In genomic region chr1:18970762-18971161, GRCh38 we compare ENCODE assay signal across 20 cellular contexts. TPM values are rescaled to one million over a fixed set of nuclear protein-coding genes. Genes with fewer than 3 reads are reported as not detected.
DNase-seq lines count a peak whose midpoint lies in the region; ATAC-seq and TF ChIP-seq lines count a peak whose summit lies in the region.
"Had no signal": no experiment of that assay in that cellular context is flagged by ENCODE, and none has a peak within 500 bp of the region (broad histone marks: within the 10 kb centered on the region; RNA-seq: fewer than 3 reads in every experiment).

No MANE protein-coding gene starts in this region.

- H3K4me3 ChIP-seq in GM23248: no peak overlapping the region
- H3K4me3 ChIP-seq in epithelial cell of esophagus (ENCODE audit: low read length): no peak overlapping the region
- H3K4me3 ChIP-seq in left lung: no peak overlapping the region

- no peaks in the 10 kb centered on the region for H4K20me1 ChIP-seq in GM23248 (ENCODE audit: insufficient read depth)

- ATAC-seq in left lung: no peak
- ATAC-seq: T-helper 17 cell had no signal

- H3F3A ChIP-seq in GM23248 (ENCODE audit: insufficient read depth): peaks cover 9% of the 10 kb centered on the region

- H3K9me3 ChIP-seq in GM23248 (ENCODE audit: low read depth) (no peaks in the 10 kb centered on the region), left lung (no peaks in the 10 kb centered on the region)

- H3K4me2 ChIP-seq in GM23248 (ENCODE audit: unreplicated experiment): no peak overlapping the region

- no peaks in the 10 kb centered on the region for H3K27me3 ChIP-seq in GM23248 (replicated peaks; ENCODE audit: insufficient read depth)
- no peaks in the 10 kb centered on the region for H3K27me3 ChIP-seq in left lung

- H3K79me2 ChIP-seq in GM23248 (ENCODE audit: insufficient read depth): no peaks in the 10 kb centered on the region

- no peaks in the 10 kb centered on the region for H3K9me2 ChIP-seq in GM23248 (ENCODE audit: insufficient read depth)

- H3K4me1 ChIP-seq in GM23248 (ENCODE audit: insufficient read depth): peaks cover 5% of the 10 kb centered on the region; the same call in 1 of the 2 replicates
- peaks cover 0 to 14% of the 10 kb centered on the region in 2 donors for H3K4me1 ChIP-seq in left lung

- WGBS in GM23248 (ENCODE audit: low coverage in 1 of 2, low lambda C conversion rate in 2 of 2, missing lambda C conversion rate in 2 of 2), 2 experiments: 53 to 56% methylated on average over 4 of the region's 4 CpGs

- H3K27ac ChIP-seq in GM23248 (no peak overlapping the region), left lung (no peak overlapping the region)

- H3K36me3 ChIP-seq in GM23248 (ENCODE audit: low read depth) (no peaks in the 10 kb centered on the region), left lung (no peaks in the 10 kb centered on the region)

- in situ Hi-C loops in GM23248 (cut with MboI): no loop called here

- no peak overlapping the region for H3K9ac ChIP-seq in GM23248

- TF ChIP-seq CTCF in epithelial cell of esophagus (IDR thresholded peaks at IDR 0.05; ENCODE audit: insufficient read depth, low read depth, low read length, missing control alignments) (no peak), left lung (IDR thresholded peaks at IDR 0.05) (no peak)

- no peak overlapping the region for H2AFZ ChIP-seq in GM23248

- intact Hi-C loops in posterior vena cava (cut with DNase I) (loop anchor here in 1 of 2 donors (5.0 kb wide), 2 partner anchors 323 to 687 kb away; no protein-coding TSS in a partner anchor), left lung (cut with DNase I) (no loop called here)

- DNase-seq in GM23248: peak; percentile 52
- peak; percentile 64 for DNase-seq in RPMI7951 (ENCODE audit: low read depth)
- peak; percentile 84 for DNase-seq in epithelial cell of esophagus (ENCODE audit: low read depth)
- peak; percentile 11 for DNase-seq in posterior vena cava (ENCODE audit: low spot score)
- DNase-seq in NCI-H187 treated with DMSO at 0.1 percent for 48 hours (lab: John Stamatoyannopoulos, UW): no peak
- no peak for DNase-seq in stimulated activated CD4-positive, alpha-beta T cell treated with anti-CD3 and anti-CD28 coated beads, Interleukin-15, amount 100 ng/mL, for 24 hours
- DNase-seq in MV-4-11 (lab: John Stamatoyannopoulos, UW): no peak
- no peak for DNase-seq in left lung
- DNase-seq: DMS79, GDM1, Karpas-422, MM.1S, NCI-H1105, NCI-H226, NCI-H524, NCI-H82, OCI-M1, RPMI8226, SIG-M5, T-helper 17 cell had no signal

RNA-seq across cellular contexts. Expression of gene IFFO2, which starts 14.3 kb away (rescaled TPM):
- 12.8 and 13.2 TPM in 2 replicates for total RNA-seq in GM23248 (2014; rRNA removed; shearing (Covaris generic))
- polyA plus RNA-seq in GM23248 (2016; fragmentation: Nextera tagmentation; extraction: Ambion mirVana): 0.60 and 1.1 TPM in 2 replicates
- total RNA-seq in RPMI7951 (2014; rRNA removed; shearing (Covaris generic)): 9.1 and 9.9 TPM in 2 replicates
- total RNA-seq in posterior vena cava: 10 to 100 TPM; 12.1 to 12.2 TPM
- total RNA-seq in left lung: 10 to 100 TPM; 14.1 to 14.7 TPM

Comparison
In these comparisons a context has a peak if more than half of its experiments do, and no peak if none do; other contexts are left out.
1. DNase-seq: peak in GM23248 (single experiment), RPMI7951 (single experiment), epithelial cell of esophagus (single experiment) and posterior vena cava (single experiment); none in NCI-H187 treated with DMSO at 0.1 percent for 48 hours (single experiment), stimulated activated CD4-positive, alpha-beta T cell treated with anti-CD3 and anti-CD28 coated beads, Interleukin-15, amount 100 ng/mL, for 24 hours (single experiment), MV-4-11 (single experiment) and left lung (0 of 2).